Comparison of ENCODE assay signal across 23 cellular contexts in genomic region chr12:120999191-121000120, GRCh38. TPM values are rescaled to one million over a fixed set of nuclear protein-coding genes. Genes with fewer than 3 reads are reported as not detected.
DNase-seq lines count a peak whose midpoint lies in the region; ATAC-seq, FAIRE-seq and TF ChIP-seq lines count a peak whose summit lies in the region.
"Had no signal": no experiment of that assay in that cellular context is flagged by ENCODE, and none has a peak within 500 bp of the region (broad histone marks: within the 10 kb centered on the region; RNA-seq: fewer than 3 reads in every experiment).

No MANE protein-coding gene starts in this region.

- H3K9me3 Mint-ChIP-seq in astrocyte (ENCODE audit: unreplicated experiment) (peaks cover 9% of the 10 kb centered on the region), type B pancreatic cell (no peaks in the 10 kb centered on the region)
- H3K9me3 Mint-ChIP-seq in stimulated activated effector memory CD8-positive, alpha-beta T cell treated with anti-CD3 and anti-CD28 coated beads, Interleukin-12 subunit alpha, Interleukin-12 subunit beta, amount 100 ng/mL, for 72 hours, result peaks cover 5% of the 10 kb centered on the region
- H3K9me3 Mint-ChIP-seq: activated naive CD8-positive, alpha-beta T cell treated with anti-CD3 and anti-CD28 coated beads for 36 hours had no signal

- peaks cover 2% of the 10 kb centered on the region for H3K4me1 Mint-ChIP-seq in astrocyte (ENCODE audit: low read depth, unreplicated experiment)
- peaks cover 12% of the 10 kb centered on the region for H3K4me1 Mint-ChIP-seq in type B pancreatic cell (ENCODE audit: unreplicated experiment)
- H3K4me1 Mint-ChIP-seq in stimulated activated effector memory CD8-positive, alpha-beta T cell treated with anti-CD3 and anti-CD28 coated beads, Interleukin-12 subunit alpha, Interleukin-12 subunit beta, amount 100 ng/mL, for 72 hours, result no peaks in the 10 kb centered on the region
- H3K4me1 Mint-ChIP-seq: central memory CD8-positive, alpha-beta T cell; neural crest cell had no signal

- peak; percentile 46 to 49 for ATAC-seq in left cardiac atrium
- ATAC-seq in Right ventricle myocardium inferior, result no peak
- no peak for ATAC-seq in stimulated activated effector memory CD8-positive, alpha-beta T cell treated with anti-CD3 and anti-CD28 coated beads, Interleukin-12 subunit alpha, Interleukin-12 subunit beta, amount 100 ng/mL, for 72 hours

- H3K4me3 ChIP-seq in astrocyte (ENCODE audit: insufficient read depth, low read depth, low read length) (no peak overlapping the region), spleen (no peak overlapping the region)
- H3K4me3 ChIP-seq: HAP-1, heart right ventricle, Peyer's patch had no signal

- H3K4me1 ChIP-seq in astrocyte (ENCODE audit: insufficient read depth, low read length) (no peaks in the 10 kb centered on the region), spleen (no peaks in the 10 kb centered on the region)
- H3K4me1 ChIP-seq: HAP-1, Peyer's patch had no signal

- DNase-seq in left cardiac atrium (no peak), Right ventricle myocardium inferior (ENCODE audit: missing footprints) (no peak), astrocyte (ENCODE audit: low read depth) (peak; percentile 40), iPS-NIHi11 (ENCODE audit: low spot score) (peak; percentile 91), spleen (peak; percentile 48), NCI-H128 (lab: John Stamatoyannopoulos, UW; ENCODE audit: unreplicated experiment) (no peak), type B pancreatic cell (ENCODE audit: extremely low spot score, unreplicated experiment) (no peak)
- DNase-seq in stimulated activated effector memory CD8-positive, alpha-beta T cell treated with anti-CD3 and anti-CD28 coated beads, Interleukin-12 subunit alpha, Interleukin-12 subunit beta, amount 100 ng/mL, for 72 hours (ENCODE audit: low spot score in 2 of 2), result no peak
- DNase-seq: activated CD4-positive, CD25-positive, alpha-beta regulatory T cell; activated CD8-positive, alpha-beta memory T cell treated with anti-CD3 and anti-CD28 coated beads, Interleukin-2, amount 50 U/mL, for 48 hours; activated naive CD8-positive, alpha-beta T cell treated with anti-CD3 and anti-CD28 coated beads for 36 hours; Calu3; heart right ventricle; KG1; NCI-H1105; NCI-H226; Peyer's patch had no signal

- H3K79me2 ChIP-seq in astrocyte (ENCODE audit: insufficient read depth, low read length), result no peaks in the 10 kb centered on the region

- no peaks in the 10 kb centered on the region for H4K20me1 ChIP-seq in astrocyte (ENCODE audit: insufficient read depth, low read length)

- FAIRE-seq in astrocyte (lab: Jason Lieb, UNC), result no peak

- no peaks in the 10 kb centered on the region for H3K9me3 ChIP-seq in astrocyte (ENCODE audit: insufficient read depth, low read depth, low read length)
- H3K9me3 ChIP-seq in spleen, result no peaks in the 10 kb centered on the region
- H3K9me3 ChIP-seq: HAP-1, heart right ventricle, Peyer's patch had no signal

- TF ChIP-seq POLR2A in spleen (IDR thresholded peaks at IDR 0.05), result no peak

- H3K27me3 ChIP-seq in astrocyte (ENCODE audit: insufficient read depth, low read length) (no peaks in the 10 kb centered on the region), spleen (replicated peaks in 1 of 7) (peaks cover 0 to 20% (median 0%) of the 10 kb centered on the region in 7 donors)
- H3K27me3 ChIP-seq: Peyer's patch had no signal

- H3K36me3 ChIP-seq in astrocyte (ENCODE audit: insufficient read depth, low read length) (peaks cover 4% of the 10 kb centered on the region), spleen (peaks cover 2 to 42% (median 29%) of the 10 kb centered on the region in 6 donors)

- no peak overlapping the region for H3K9ac ChIP-seq in astrocyte (ENCODE audit: low read length)

- H3K4me3 Mint-ChIP-seq in astrocyte (ENCODE audit: unreplicated experiment), result no peak overlapping the region
- no peak overlapping the region for H3K4me3 Mint-ChIP-seq in type B pancreatic cell
- H3K4me3 Mint-ChIP-seq in stimulated activated effector memory CD8-positive, alpha-beta T cell treated with anti-CD3 and anti-CD28 coated beads, Interleukin-12 subunit alpha, Interleukin-12 subunit beta, amount 100 ng/mL, for 72 hours, result no peak overlapping the region
- H3K4me3 Mint-ChIP-seq: activated naive CD8-positive, alpha-beta T cell treated with anti-CD3 and anti-CD28 coated beads for 36 hours; central memory CD8-positive, alpha-beta T cell; neural crest cell had no signal

- H3K27ac ChIP-seq in astrocyte (ENCODE audit: low read depth, low read length) (no peak overlapping the region), spleen (no peak overlapping the region)
- H3K27ac ChIP-seq: heart right ventricle, Peyer's patch had no signal

- TF ChIP-seq CTCF in astrocyte (IDR thresholded peaks at IDR 0.05; ENCODE audit: insufficient read depth, low read depth, low read length) (no peak), spleen (IDR thresholded peaks at IDR 0.05 in 8 of 11, conservative IDR thresholded peaks at IDR 0.05 in 3 of 11) (no peak), type B pancreatic cell (conservative IDR thresholded peaks at IDR 0.05) (no peak)

- no peak overlapping the region for H3K4me2 ChIP-seq in astrocyte (ENCODE audit: low read length)

- intact Hi-C loops in left cardiac atrium (cut with DNase I) (no loop called here), Right ventricle myocardium inferior (cut with DNase I) (no loop called here), spleen (cut with DNase I; ENCODE audit: low total_unique reads) (no loop called here)

- no peak overlapping the region for H2AFZ ChIP-seq in astrocyte (ENCODE audit: low read depth, low read length)

- peaks cover 17% of the 10 kb centered on the region for H3K27me3 Mint-ChIP-seq in astrocyte (ENCODE audit: low read depth, unreplicated experiment)
- H3K27me3 Mint-ChIP-seq in type B pancreatic cell, result peaks cover 14% of the 10 kb centered on the region
- H3K27me3 Mint-ChIP-seq: central memory CD8-positive, alpha-beta T cell had no signal

- 53 to 67% (median 59%) methylated on average over 20 to 23 of the region's 23 CpGs for WGBS in spleen, 5 donors

- no peak overlapping the region for H3K27ac Mint-ChIP-seq in astrocyte (ENCODE audit: unreplicated experiment)
- no peak overlapping the region for H3K27ac Mint-ChIP-seq in type B pancreatic cell
- no peak overlapping the region for H3K27ac Mint-ChIP-seq in stimulated activated effector memory CD8-positive, alpha-beta T cell treated with anti-CD3 and anti-CD28 coated beads, Interleukin-12 subunit alpha, Interleukin-12 subunit beta, amount 100 ng/mL, for 72 hours
- H3K27ac Mint-ChIP-seq: activated naive CD8-positive, alpha-beta T cell treated with anti-CD3 and anti-CD28 coated beads for 36 hours had no signal

- H3K36me3 Mint-ChIP-seq in astrocyte (ENCODE audit: low read depth, unreplicated experiment), result peaks cover 14% of the 10 kb centered on the region
- no peaks in the 10 kb centered on the region for H3K36me3 Mint-ChIP-seq in type B pancreatic cell
- peaks cover 31% of the 10 kb centered on the region for H3K36me3 Mint-ChIP-seq in stimulated activated effector memory CD8-positive, alpha-beta T cell treated with anti-CD3 and anti-CD28 coated beads, Interleukin-12 subunit alpha, Interleukin-12 subunit beta, amount 100 ng/mL, for 72 hours

RNA-seq across cellular contexts. Expression of gene C12orf43, which starts 16.8 kb away (rescaled TPM):
- total RNA-seq in left cardiac atrium (10 to 100 TPM in 1 of 2 donors, 1 to 10 TPM in 1; 8.8 to 10.4 TPM), Right ventricle myocardium inferior (8.2 TPM), astrocyte (16.2 and 19.4 TPM in 2 replicates), spleen (10 to 100 TPM in 6 of 7 donors, 1 to 10 TPM in 1; 8.0 to 16.8 (median 13.5) TPM), type B pancreatic cell (ENCODE audit: low replicate concordance) (15.1 and 21.2 TPM in 2 replicates)
- 10 to 100 TPM in 1 of 3 donors, 1 to 10 TPM in 2; 8.7 to 10.5 (median 9.5) TPM for polyA plus RNA-seq in spleen

RNA-seq across cellular contexts. Expression of gene HNF1A, which starts 21.1 kb away (rescaled TPM):
- not detected for total RNA-seq in left cardiac atrium
- total RNA-seq in Right ventricle myocardium inferior, result not detected
- not detected in 2 replicates for total RNA-seq in astrocyte
- total RNA-seq in spleen, result not detected
- not detected for polyA plus RNA-seq in spleen
- total RNA-seq in type B pancreatic cell (ENCODE audit: low replicate concordance), result 7.2 and 9.6 TPM in 2 replicates
- total RNA-seq: activated naive CD8-positive, alpha-beta T cell treated with anti-CD3 and anti-CD28 coated beads for 36 hours; heart right ventricle; neural crest cell; skeletal muscle tissue; T-helper 1 cell treated with Interleukin-12 subunit alpha and Interleukin-12 subunit beta and Interleukin-4 antibody, amounts not matched to agents 30 ng/mL and 1 ng/mL, for 36 hours had no signal
- polyA plus RNA-seq: AG04450 had no signal

RNA-seq across cellular contexts. Expression of gene OASL, which starts 39.6 kb away (rescaled TPM):
- total RNA-seq in left cardiac atrium (1 to 10 TPM in 1 of 2 donors, under 1 TPM in 1; 0.35 to 1.6 TPM), Right ventricle myocardium inferior (0.08 TPM), astrocyte (0.75 and 1.3 TPM in 2 replicates), spleen (1 to 10 TPM; 2.9 to 4.8 (median 3.7) TPM), type B pancreatic cell (ENCODE audit: low replicate concordance) (0.17 and 0.19 TPM in 2 replicates)
- 1 to 10 TPM; 1.9 to 2.9 (median 2.4) TPM for polyA plus RNA-seq in spleen
- total RNA-seq: neural crest cell, skeletal muscle tissue had no signal

Comparison
In these comparisons a context has a peak if more than half of its experiments do, and no peak if none do; other contexts are left out.
1. ATAC-seq: peak in left cardiac atrium (2 of 2); none in Right ventricle myocardium inferior (single experiment) and stimulated activated effector memory CD8-positive, alpha-beta T cell treated with anti-CD3 and anti-CD28 coated beads, Interleukin-12 subunit alpha, Interleukin-12 subunit beta, amount 100 ng/mL, for 72 hours (single experiment).
2. DNase-seq: peak in astrocyte (single experiment), iPS-NIHi11 (single experiment) and spleen (single experiment); none in left cardiac atrium (single experiment), Right ventricle myocardium inferior (single experiment), NCI-H128 (single experiment), type B pancreatic cell (single experiment) and stimulated activated effector memory CD8-positive, alpha-beta T cell treated with anti-CD3 and anti-CD28 coated beads, Interleukin-12 subunit alpha, Interleukin-12 subunit beta, amount 100 ng/mL, for 72 hours (0 of 2).